ENCODE assay signal across 13 cellular contexts in genomic region chr2:54073796-54074195, GRCh38. TPM values are rescaled to one million over a fixed set of nuclear protein-coding genes. Genes with fewer than 3 reads are reported as not detected.
DNase-seq lines count a peak whose midpoint lies in the region; ATAC-seq and TF ChIP-seq lines count a peak whose summit lies in the region.
"Had no signal": no experiment of that assay in that cellular context is flagged by ENCODE, and none has a peak within 500 bp of the region (broad histone marks: within the 10 kb centered on the region; RNA-seq: fewer than 3 reads in every experiment).

No MANE protein-coding gene starts in this region.

- DNase-seq in activated CD4-positive, alpha-beta T cell treated with anti-CD3 and anti-CD28 coated beads, Interleukin-2, amount 10 ng/mL, durations not matched to agents 24 days and 14 days = peak; percentile 62
- no peak for DNase-seq in activated CD4-positive, alpha-beta T cell treated with anti-CD3 and anti-CD28 coated beads, Interleukin-2, amount 50 U/mL, for 1 hour
- DNase-seq in SW480 (ENCODE audit: low spot score) (peak; percentile 33), kidney tubule cell (ENCODE audit: low spot score) (peak; percentile 88), GM19240 (ENCODE audit: insufficient read length, low spot score) (no peak), H9 (no peak)
- DNase-seq: activated CD8-positive, alpha-beta memory T cell treated with anti-CD3 and anti-CD28 coated beads, Interleukin-2, amount 50 U/mL, for 48 hours; NCI-H2029 treated with DMSO at 0.1 percent for 48 hours; small intestine had no signal

- H3K14ac ChIP-seq in H9 (ENCODE audit: insufficient read depth, low read length) = no peak overlapping the region

- TF ChIP-seq CTCF in H9 (conservative IDR thresholded peaks at IDR 0.05) = no peak

- no peaks in the 10 kb centered on the region for H3K36me3 Mint-ChIP-seq in activated CD4-positive, alpha-beta T cell treated with anti-CD3 and anti-CD28 coated beads, Interleukin-2, amount 10 ng/mL, durations not matched to agents 24 days and 14 days (ENCODE audit: low read depth)
- H3K36me3 Mint-ChIP-seq in H9 (ENCODE audit: insufficient read depth in 1 of 3, low read depth in 3 of 3) = no peaks in the 10 kb centered on the region
- H3K36me3 Mint-ChIP-seq: stimulated activated memory B cell treated with anti-CD40 and anti-IgM and Interleukin-4, amounts not matched to agents 10 μg/mL and 1 μg/mL and 100 μg/mL, for 72 hours had no signal

- no peak overlapping the region for H3K27ac ChIP-seq in H9 (ENCODE audit: insufficient read length, low read depth, low read length)
- H3K27ac ChIP-seq: coronary artery had no signal

- no peak overlapping the region for H3K4me3 Mint-ChIP-seq in activated CD4-positive, alpha-beta T cell treated with anti-CD3 and anti-CD28 coated beads, Interleukin-2, amount 10 ng/mL, durations not matched to agents 24 days and 14 days
- no peak overlapping the region for H3K4me3 Mint-ChIP-seq in H9
- H3K4me3 Mint-ChIP-seq: stimulated activated memory B cell treated with anti-CD40 and anti-IgM and Interleukin-4, amounts not matched to agents 10 μg/mL and 1 μg/mL and 100 μg/mL, for 72 hours had no signal

- no peak overlapping the region for H4K91ac ChIP-seq in H9 (ENCODE audit: insufficient read length, low read depth, low read length)

- no peaks in the 10 kb centered on the region for H3K4me1 ChIP-seq in H9 (ENCODE audit: insufficient read depth, low read length)

- no peaks in the 10 kb centered on the region for H3K27me3 Mint-ChIP-seq in activated CD4-positive, alpha-beta T cell treated with anti-CD3 and anti-CD28 coated beads, Interleukin-2, amount 10 ng/mL, durations not matched to agents 24 days and 14 days
- no peaks in the 10 kb centered on the region for H3K27me3 Mint-ChIP-seq in H9 (ENCODE audit: low read depth)
- H3K27me3 Mint-ChIP-seq: stimulated activated memory B cell treated with anti-CD40 and anti-IgM and Interleukin-4, amounts not matched to agents 10 μg/mL and 1 μg/mL and 100 μg/mL, for 72 hours had no signal

- H3K9me3 Mint-ChIP-seq in activated CD4-positive, alpha-beta T cell treated with anti-CD3 and anti-CD28 coated beads, Interleukin-2, amount 10 ng/mL, durations not matched to agents 24 days and 14 days = no peaks in the 10 kb centered on the region
- no peaks in the 10 kb centered on the region for H3K9me3 Mint-ChIP-seq in H9
- H3K9me3 Mint-ChIP-seq: stimulated activated memory B cell treated with anti-CD40 and anti-IgM and Interleukin-4, amounts not matched to agents 10 μg/mL and 1 μg/mL and 100 μg/mL, for 72 hours had no signal

- H2BK5ac ChIP-seq in H9 (ENCODE audit: insufficient read length, low read length) = no peak overlapping the region

- whole genome bisulfite sequencing in H9 (ENCODE audit: extremely low coverage, insufficient read length, low lambda C conversion rate) = no CpG with 5 or more reads among the region's 1 CpG

- H3K27me3 ChIP-seq in H9 (ENCODE audit: insufficient read depth, low read length) = no peaks in the 10 kb centered on the region

- H3K4me2 ChIP-seq in H9 (ENCODE audit: insufficient read depth, insufficient read length, low read length) = no peak overlapping the region

- no peak overlapping the region for H2BK120ac ChIP-seq in H9 (ENCODE audit: low read depth, low read length, poor library complexity, severe bottlenecking)

- no peaks in the 10 kb centered on the region for H3K79me1 ChIP-seq in H9 (ENCODE audit: insufficient read depth, low read depth, low read length, poor library complexity, severe bottlenecking)

- H4K8ac ChIP-seq in H9 (replicated peaks; ENCODE audit: insufficient read length, low read depth, low read length) = no peak overlapping the region

- H2BK20ac ChIP-seq in H9 (ENCODE audit: low read depth, low read length, poor library complexity, severe bottlenecking) = no peak overlapping the region

- peak; percentile 46 for ATAC-seq in HG02798 (IDR thresholded peaks at IDR 0.05; ENCODE audit: poor library complexity, unreplicated experiment)
- ATAC-seq in HG02973 (IDR thresholded peaks at IDR 0.05; ENCODE audit: unreplicated experiment) = no peak
- ATAC-seq: stimulated activated memory B cell treated with anti-CD40 and anti-IgM and Interleukin-4, amounts not matched to agents 10 μg/mL and 1 μg/mL and 100 μg/mL, for 72 hours had no signal

- no peak overlapping the region for H3K56ac ChIP-seq in H9 (ENCODE audit: insufficient read length, low read depth, low read length)

- H3K27ac Mint-ChIP-seq in activated CD4-positive, alpha-beta T cell treated with anti-CD3 and anti-CD28 coated beads, Interleukin-2, amount 10 ng/mL, durations not matched to agents 24 days and 14 days = no peak overlapping the region
- no peak overlapping the region for H3K27ac Mint-ChIP-seq in H9
- H3K27ac Mint-ChIP-seq: stimulated activated memory B cell treated with anti-CD40 and anti-IgM and Interleukin-4, amounts not matched to agents 10 μg/mL and 1 μg/mL and 100 μg/mL, for 72 hours had no signal

- H3K9me3 ChIP-seq in H9 (ENCODE audit: control insufficient read depth, low read depth, low read length) = no peaks in the 10 kb centered on the region

- H2BK12ac ChIP-seq in H9 (ENCODE audit: insufficient read length, low read depth, low read length) = no peak overlapping the region

- H3K23ac ChIP-seq in H9 (ENCODE audit: insufficient read length, low read depth, low read length) = no peak overlapping the region

- H3K23me2 ChIP-seq in H9 (ENCODE audit: insufficient read length, low read depth, low read length, poor library complexity, severe bottlenecking) = no peaks in the 10 kb centered on the region

- H3T11ph ChIP-seq in H9 (ENCODE audit: low read length) = no peak overlapping the region

- H3K4ac ChIP-seq in H9 (ENCODE audit: low read depth, low read length) = no peak overlapping the region

- H2AK5ac ChIP-seq in H9 (ENCODE audit: insufficient read length, low read length) = no peak overlapping the region

- intact Hi-C loops in activated CD4-positive, alpha-beta T cell treated with anti-CD3 and anti-CD28 coated beads, Interleukin-2, amount 10 ng/mL, durations not matched to agents 24 days and 14 days (cut with micrococcal nuclease) = no loop called here

- H3K4me1 Mint-ChIP-seq in activated CD4-positive, alpha-beta T cell treated with anti-CD3 and anti-CD28 coated beads, Interleukin-2, amount 10 ng/mL, durations not matched to agents 24 days and 14 days = peaks cover 7% of the 10 kb centered on the region
- no peaks in the 10 kb centered on the region for H3K4me1 Mint-ChIP-seq in H9

- H3K79me2 ChIP-seq in H9 (ENCODE audit: insufficient read depth, low read length) = no peaks in the 10 kb centered on the region

- H4K20me1 ChIP-seq in H9 (ENCODE audit: control insufficient read depth, insufficient read depth, insufficient read length) = no peaks in the 10 kb centered on the region

- no peak overlapping the region for H2BK15ac ChIP-seq in H9 (ENCODE audit: low read depth, low read length)

- H3K18ac ChIP-seq in H9 (ENCODE audit: insufficient read length, low read depth, low read length) = no peak overlapping the region

- H3K9ac ChIP-seq in H9 (ENCODE audit: extremely low read depth, insufficient read length, low read length) = no peak overlapping the region

- H2AFZ ChIP-seq in H9 (ENCODE audit: low read length) = no peak overlapping the region

- no peak overlapping the region for H4K5ac ChIP-seq in H9 (ENCODE audit: insufficient read length, low read depth, low read length)

RNA-seq across cellular contexts. Expression of gene ACYP2, which starts 41.6 kb away (rescaled TPM):
- 4.0 and 5.9 TPM in 2 replicates for total RNA-seq in activated CD4-positive, alpha-beta T cell treated with anti-CD3 and anti-CD28 coated beads, Interleukin-2, amount 10 ng/mL, durations not matched to agents 24 days and 14 days
- 3.2 and 3.3 TPM in 2 replicates for total RNA-seq in H9 (2021)

Comparison
In these comparisons a context has a peak if more than half of its experiments do, and no peak if none do; other contexts are left out.
1. DNase-seq: peak in activated CD4-positive, alpha-beta T cell treated with anti-CD3 and anti-CD28 coated beads, Interleukin-2, amount 10 ng/mL, durations not matched to agents 24 days and 14 days (single experiment), SW480 (single experiment) and kidney tubule cell (single experiment); none in activated CD4-positive, alpha-beta T cell treated with anti-CD3 and anti-CD28 coated beads, Interleukin-2, amount 50 U/mL, for 1 hour (single experiment), GM19240 (single experiment) and H9 (single experiment).